ENCODE assay signal across 9 cellular contexts in genomic region chr7:48424731-48425130, GRCh38.
DNase-seq lines count a peak whose midpoint lies in the region; ATAC-seq and TF ChIP-seq lines count a peak whose summit lies in the region.
"Had no signal": no experiment of that assay in that cellular context is flagged by ENCODE, and none has a peak within 500 bp of the region (broad histone marks: within the 10 kb centered on the region; RNA-seq: fewer than 3 reads in every experiment).

No MANE protein-coding gene starts in this region.

- H3K23ac ChIP-seq in neuronal stem cell (ENCODE audit: low read depth, low read length, poor library complexity), result no peak overlapping the region

- H2BK5ac ChIP-seq in neuronal stem cell (ENCODE audit: low read length), result no peak overlapping the region

- H3K18ac ChIP-seq in neuronal stem cell (ENCODE audit: low read length), result no peak overlapping the region

- no peaks in the 10 kb centered on the region for H3K36me3 ChIP-seq in neuronal stem cell (replicated peaks in 1 of 2; ENCODE audit: control insufficient read depth in 2 of 2, insufficient read depth in 2 of 2, low read length in 2 of 2)

- WGBS in neuronal stem cell (ENCODE audit: extremely low coverage in 2 of 2, insufficient read length in 2 of 2, insufficient replicate concordance in 1 of 2), 2 donors, result no CpG with 5 or more reads among the region's 3 CpGs

- H3K4me3 Mint-ChIP-seq in activated CD8-positive, alpha-beta T cell treated with anti-CD3 and anti-CD28 coated beads, Interleukin-2, amount 10 ng/mL, durations not matched to agents 7 days and 5 days, result no peak overlapping the region
- H3K4me3 Mint-ChIP-seq: B cell had no signal

- H3K36me3 Mint-ChIP-seq in activated CD8-positive, alpha-beta T cell treated with anti-CD3 and anti-CD28 coated beads, Interleukin-2, amount 10 ng/mL, durations not matched to agents 7 days and 5 days (ENCODE audit: low read depth), result no peaks in the 10 kb centered on the region

- H3K27me3 ChIP-seq in neuronal stem cell (ENCODE audit: control insufficient read depth in 3 of 3, insufficient read depth in 3 of 3, low read depth in 1 of 3, low read length in 3 of 3), result no peaks in the 10 kb centered on the region

- no peaks in the 10 kb centered on the region for H3K9me3 ChIP-seq in neuronal stem cell (replicated peaks in 1 of 2; ENCODE audit: control insufficient read depth in 2 of 2, insufficient read depth in 1 of 2, low read depth in 1 of 2, low read length in 2 of 2)

- no peak for TF ChIP-seq EP300 in Ishikawa (IDR thresholded peaks at IDR 0.05; ENCODE audit: borderline replicate concordance)

- H4K8ac ChIP-seq in neuronal stem cell (ENCODE audit: low read depth, low read length), result no peak overlapping the region

- no peak overlapping the region for H3K4me3 ChIP-seq in neuronal stem cell (ENCODE audit: low read length in 2 of 2)

- H2BK15ac ChIP-seq in neuronal stem cell (ENCODE audit: low read length), result no peak overlapping the region

- H3K4me1 ChIP-seq in neuronal stem cell (ENCODE audit: control insufficient read depth in 2 of 2, insufficient read depth in 1 of 2, low read depth in 1 of 2, low read length in 2 of 2), result peaks cover 0 to 1% of the 10 kb centered on the region in 2 donors

- no peak overlapping the region for H2AK5ac ChIP-seq in neuronal stem cell (ENCODE audit: low read depth, low read length)

- H2BK120ac ChIP-seq in neuronal stem cell (ENCODE audit: low read depth, low read length), result no peak overlapping the region

- no peaks in the 10 kb centered on the region for H3K9me3 Mint-ChIP-seq in activated CD8-positive, alpha-beta T cell treated with anti-CD3 and anti-CD28 coated beads, Interleukin-2, amount 10 ng/mL, durations not matched to agents 7 days and 5 days (ENCODE audit: insufficient read depth)

- no peak overlapping the region for H2BK12ac ChIP-seq in neuronal stem cell (ENCODE audit: low read length)

- no peak overlapping the region for H3K27ac Mint-ChIP-seq in activated CD8-positive, alpha-beta T cell treated with anti-CD3 and anti-CD28 coated beads, Interleukin-2, amount 10 ng/mL, durations not matched to agents 7 days and 5 days
- H3K27ac Mint-ChIP-seq: B cell had no signal

- no peak overlapping the region for H3K4ac ChIP-seq in neuronal stem cell (ENCODE audit: low read length)

- ATAC-seq in activated CD8-positive, alpha-beta T cell treated with anti-CD3 and anti-CD28 coated beads, Interleukin-2, amount 10 ng/mL, durations not matched to agents 7 days and 5 days, result peak; percentile 30

- H3K4me2 ChIP-seq in neuronal stem cell (ENCODE audit: insufficient read depth, low read length, poor library complexity, severe bottlenecking), result no peak overlapping the region

- H3K27me3 Mint-ChIP-seq in activated CD8-positive, alpha-beta T cell treated with anti-CD3 and anti-CD28 coated beads, Interleukin-2, amount 10 ng/mL, durations not matched to agents 7 days and 5 days (ENCODE audit: low read depth), result peaks cover 2% of the 10 kb centered on the region
- H3K27me3 Mint-ChIP-seq: B cell had no signal

- H3K27ac ChIP-seq in neuronal stem cell (replicated peaks; ENCODE audit: low read length), result no peak overlapping the region

- peaks cover 3% of the 10 kb centered on the region for H3K4me1 Mint-ChIP-seq in activated CD8-positive, alpha-beta T cell treated with anti-CD3 and anti-CD28 coated beads, Interleukin-2, amount 10 ng/mL, durations not matched to agents 7 days and 5 days (ENCODE audit: low read depth)
- H3K4me1 Mint-ChIP-seq: B cell had no signal

- DNase-seq in NCI-H2081 (lab: John Stamatoyannopoulos, UW) (peak; percentile 26 to 61), NCI-H2081 treated with DMSO at 0.1 percent for 48 hours (lab: John Stamatoyannopoulos, UW) (no peak), neuronal stem cell (ENCODE audit: low spot score) (peak; percentile 4), HuH-7 (ENCODE audit: low spot score) (no peak), HPDE6-E6E7 (ENCODE audit: extremely low spot score) (no peak)
- peak; percentile 24 for DNase-seq in activated CD8-positive, alpha-beta T cell treated with anti-CD3 and anti-CD28 coated beads, Interleukin-2, amount 10 ng/mL, durations not matched to agents 7 days and 5 days
- DNase-seq in activated T-cell treated with anti-CD3 and anti-CD28 coated beads, Interleukin-2, amount 50 U/mL, for 1 hour, result no peak

- POLR2A ChIA-PET in activated CD8-positive, alpha-beta T cell treated with anti-CD3 and anti-CD28 coated beads, Interleukin-2, amount 10 ng/mL, durations not matched to agents 7 days and 5 days (lab: Charles Lee), result no interaction called here

- H3K9ac ChIP-seq in neuronal stem cell (ENCODE audit: low read depth, low read length, poor library complexity), result no peak overlapping the region

- no peaks in the 10 kb centered on the region for H3K79me1 ChIP-seq in neuronal stem cell (ENCODE audit: low read depth, low read length)

- no peak overlapping the region for H3K14ac ChIP-seq in neuronal stem cell (ENCODE audit: low read length)

- CTCF ChIA-PET in activated CD8-positive, alpha-beta T cell treated with anti-CD3 and anti-CD28 coated beads, Interleukin-2, amount 10 ng/mL, durations not matched to agents 7 days and 5 days (lab: Charles Lee), result no interaction called here

- no peak overlapping the region for H4K91ac ChIP-seq in neuronal stem cell (ENCODE audit: low read depth, low read length, poor library complexity)

- peak; percentile 58 for TF ChIP-seq RAD21 in Ishikawa (IDR thresholded peaks at IDR 0.05; ENCODE audit: low read depth)

- no peak overlapping the region for H2AFZ ChIP-seq in neuronal stem cell (ENCODE audit: low read length)

TF ChIP-seq in Ishikawa, 13 proteins besides CTCF, POLR2A, EP300 and RAD21:
- TF ChIP-seq, protein P1, sequence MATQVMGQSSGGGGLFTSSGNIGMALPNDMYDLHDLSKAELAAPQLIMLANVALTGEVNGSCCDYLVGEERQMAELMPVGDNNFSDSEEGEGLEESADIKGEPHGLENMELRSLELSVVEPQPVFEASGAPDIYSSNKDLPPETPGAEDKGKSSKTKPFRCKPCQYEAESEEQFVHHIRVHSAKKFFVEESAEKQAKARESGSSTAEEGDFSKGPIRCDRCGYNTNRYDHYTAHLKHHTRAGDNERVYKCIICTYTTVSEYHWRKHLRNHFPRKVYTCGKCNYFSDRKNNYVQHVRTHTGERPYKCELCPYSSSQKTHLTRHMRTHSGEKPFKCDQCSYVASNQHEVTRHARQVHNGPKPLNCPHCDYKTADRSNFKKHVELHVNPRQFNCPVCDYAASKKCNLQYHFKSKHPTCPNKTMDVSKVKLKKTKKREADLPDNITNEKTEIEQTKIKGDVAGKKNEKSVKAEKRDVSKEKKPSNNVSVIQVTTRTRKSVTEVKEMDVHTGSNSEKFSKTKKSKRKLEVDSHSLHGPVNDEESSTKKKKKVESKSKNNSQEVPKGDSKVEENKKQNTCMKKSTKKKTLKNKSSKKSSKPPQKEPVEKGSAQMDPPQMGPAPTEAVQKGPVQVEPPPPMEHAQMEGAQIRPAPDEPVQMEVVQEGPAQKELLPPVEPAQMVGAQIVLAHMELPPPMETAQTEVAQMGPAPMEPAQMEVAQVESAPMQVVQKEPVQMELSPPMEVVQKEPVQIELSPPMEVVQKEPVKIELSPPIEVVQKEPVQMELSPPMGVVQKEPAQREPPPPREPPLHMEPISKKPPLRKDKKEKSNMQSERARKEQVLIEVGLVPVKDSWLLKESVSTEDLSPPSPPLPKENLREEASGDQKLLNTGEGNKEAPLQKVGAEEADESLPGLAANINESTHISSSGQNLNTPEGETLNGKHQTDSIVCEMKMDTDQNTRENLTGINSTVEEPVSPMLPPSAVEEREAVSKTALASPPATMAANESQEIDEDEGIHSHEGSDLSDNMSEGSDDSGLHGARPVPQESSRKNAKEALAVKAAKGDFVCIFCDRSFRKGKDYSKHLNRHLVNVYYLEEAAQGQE (IDR thresholded peaks at IDR 0.05; ENCODE audit: low read depth), result no peak
- TF ChIP-seq, protein P2, sequence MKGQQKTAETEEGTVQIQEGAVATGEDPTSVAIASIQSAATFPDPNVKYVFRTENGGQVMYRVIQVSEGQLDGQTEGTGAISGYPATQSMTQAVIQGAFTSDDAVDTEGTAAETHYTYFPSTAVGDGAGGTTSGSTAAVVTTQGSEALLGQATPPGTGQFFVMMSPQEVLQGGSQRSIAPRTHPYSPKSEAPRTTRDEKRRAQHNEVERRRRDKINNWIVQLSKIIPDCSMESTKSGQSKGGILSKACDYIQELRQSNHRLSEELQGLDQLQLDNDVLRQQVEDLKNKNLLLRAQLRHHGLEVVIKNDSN (IDR thresholded peaks at IDR 0.05), result no peak
- TF ChIP-seq TAF1 (IDR thresholded peaks at IDR 0.05; ENCODE audit: low read depth) (no peak), TCF12 (IDR thresholded peaks at IDR 0.05; ENCODE audit: low read depth) (no peak), YY1 (IDR thresholded peaks at IDR 0.05; ENCODE audit: low read depth) (no peak), CREB1 (IDR thresholded peaks at IDR 0.05; ENCODE audit: low read depth) (no peak), MAX (IDR thresholded peaks at IDR 0.05) (no peak), ZBTB7A (IDR thresholded peaks at IDR 0.05; ENCODE audit: low read depth) (no peak), EGR1 (IDR thresholded peaks at IDR 0.05) (no peak), CEBPB (IDR thresholded peaks at IDR 0.05) (no peak), FOXM1 (IDR thresholded peaks at IDR 0.05; ENCODE audit: borderline replicate concordance, low read depth) (no peak), NFIC (IDR thresholded peaks at IDR 0.05) (no peak), TEAD4 (IDR thresholded peaks at IDR 0.05) (no peak)
TF ChIP-seq in Ishikawa: peak in this region for 0.

Comparison
In these comparisons a context has a peak if more than half of its experiments do, and no peak if none do; other contexts are left out.
1. DNase-seq: peak in NCI-H2081 (2 of 2), activated CD8-positive, alpha-beta T cell treated with anti-CD3 and anti-CD28 coated beads, Interleukin-2, amount 10 ng/mL, durations not matched to agents 7 days and 5 days (single experiment) and neuronal stem cell (single experiment); none in NCI-H2081 treated with DMSO at 0.1 percent for 48 hours (single experiment), HuH-7 (single experiment), HPDE6-E6E7 (single experiment) and activated T-cell treated with anti-CD3 and anti-CD28 coated beads, Interleukin-2, amount 50 U/mL, for 1 hour (single experiment).